ENCODE assay signal across 10 cellular contexts in the genomic region with DNA sequence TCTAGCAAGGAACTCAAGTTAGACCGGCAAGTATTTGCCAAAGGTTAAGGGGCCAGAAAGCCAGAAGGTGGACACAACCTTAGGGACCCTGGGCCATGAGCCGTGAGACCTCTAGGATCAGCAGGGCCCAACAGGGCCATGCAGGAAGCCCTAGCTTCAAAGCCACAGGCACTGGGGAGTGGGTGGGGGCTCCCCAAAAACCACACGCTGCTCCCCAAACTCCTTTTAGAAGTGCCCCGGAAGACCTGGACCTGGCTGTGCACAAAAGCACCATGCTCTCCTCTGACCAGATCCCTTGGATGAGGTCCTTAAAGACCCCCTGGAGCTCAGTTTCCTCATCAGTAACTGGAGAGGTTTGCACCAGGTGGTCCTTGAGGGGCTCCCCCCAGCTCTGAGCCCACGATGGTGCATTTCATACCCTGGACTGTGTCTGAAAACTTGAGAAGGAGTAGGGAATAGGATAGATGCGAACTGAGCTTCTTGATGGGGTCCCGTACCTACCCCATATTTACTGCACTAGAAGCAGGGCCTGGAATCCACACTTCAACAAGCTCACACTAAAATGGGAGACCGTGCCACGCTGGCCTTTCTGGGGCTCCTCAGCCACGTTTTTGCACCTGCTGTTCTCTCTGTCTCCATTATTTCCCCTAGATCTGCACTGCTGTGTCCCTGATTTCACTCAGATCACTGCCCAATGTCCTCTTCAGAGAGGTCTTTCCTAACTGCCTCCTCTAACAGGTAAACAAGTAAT. TPM values are rescaled to one million over a fixed set of nuclear protein-coding genes. Genes with fewer than 3 reads are reported as not detected.
A peak's percentile ranks its signal among the peaks of the same experiment; 100 is the strongest.
DNase-seq lines count a peak whose midpoint lies in the region; ATAC-seq and TF ChIP-seq lines count a peak whose summit lies in the region.
"Had no signal": no experiment of that assay in that cellular context is flagged by ENCODE, and none has a peak within 500 bp of the region (broad histone marks: within the 10 kb centered on the region; RNA-seq: fewer than 3 reads in every experiment).

No MANE protein-coding gene starts in this region.

- peak in 2 of 3 donors; percentile 17 to 75 for DNase-seq in CD4-positive, CD25-positive, alpha-beta regulatory T cell
- DNase-seq in activated naive CD8-positive, alpha-beta T cell treated with anti-CD3 and anti-CD28 coated beads for 36 hours: peak; percentile 46
- DNase-seq in naive thymus-derived CD8-positive, alpha-beta T cell: no peak
- no peak for DNase-seq in central memory CD4-positive, alpha-beta T cell
- DNase-seq in Calu3: no peak
- DNase-seq in HuH-7.5 (ENCODE audit: low spot score): no peak
- DNase-seq: HFFc6, trophoblast cell had no signal

- peak overlapping the region; percentile 96 for H3K27ac ChIP-seq in CD4-positive, CD25-positive, alpha-beta regulatory T cell (ENCODE audit: insufficient read depth, low read length, poor library complexity, severe bottlenecking)

- no peaks in the 10 kb centered on the region for H3K36me3 Mint-ChIP-seq in CD4-positive, CD25-positive, alpha-beta regulatory T cell
- no peaks in the 10 kb centered on the region for H3K36me3 Mint-ChIP-seq in activated naive CD8-positive, alpha-beta T cell treated with anti-CD3 and anti-CD28 coated beads for 36 hours
- H3K36me3 Mint-ChIP-seq in naive thymus-derived CD8-positive, alpha-beta T cell: no peaks in the 10 kb centered on the region
- H3K36me3 Mint-ChIP-seq in Calu3 (ENCODE audit: insufficient read depth, unreplicated experiment): peaks cover 4% of the 10 kb centered on the region

- CTCF ChIA-PET in Calu3 (lab: Charles Lee): no interaction called here

- H3K4me3 ChIP-seq in CD4-positive, CD25-positive, alpha-beta regulatory T cell (ENCODE audit: low read depth, low read length): peak overlapping the region; percentile 90

- H3K4me1 Mint-ChIP-seq in CD4-positive, CD25-positive, alpha-beta regulatory T cell: peaks cover 16 to 57% (median 37%) of the 10 kb centered on the region in 4 donors
- H3K4me1 Mint-ChIP-seq in activated naive CD8-positive, alpha-beta T cell treated with anti-CD3 and anti-CD28 coated beads for 36 hours: peaks cover 20% of the 10 kb centered on the region
- peaks cover 20 to 53% (median 46%) of the 10 kb centered on the region in 4 donors for H3K4me1 Mint-ChIP-seq in naive thymus-derived CD8-positive, alpha-beta T cell
- H3K4me1 Mint-ChIP-seq in Calu3 (ENCODE audit: low read depth, unreplicated experiment): peaks cover 19% of the 10 kb centered on the region

- H3K27me3 Mint-ChIP-seq in CD4-positive, CD25-positive, alpha-beta regulatory T cell: peaks cover 5% of the 10 kb centered on the region
- no peaks in the 10 kb centered on the region for H3K27me3 Mint-ChIP-seq in activated naive CD8-positive, alpha-beta T cell treated with anti-CD3 and anti-CD28 coated beads for 36 hours
- H3K27me3 Mint-ChIP-seq in naive thymus-derived CD8-positive, alpha-beta T cell: no peaks in the 10 kb centered on the region
- H3K27me3 Mint-ChIP-seq in Calu3 (ENCODE audit: unreplicated experiment): no peaks in the 10 kb centered on the region

- H3K27me3 ChIP-seq in CD4-positive, CD25-positive, alpha-beta regulatory T cell (ENCODE audit: control insufficient read depth, insufficient read depth, low read length): no peaks in the 10 kb centered on the region

- intact Hi-C loops in Calu3 (cut with micrococcal nuclease; ENCODE audit: unreplicated experiment): no loop called here

- H3K4me3 Mint-ChIP-seq in CD4-positive, CD25-positive, alpha-beta regulatory T cell: peak overlapping the region; percentile 92 to 98 (median 96)
- H3K4me3 Mint-ChIP-seq in activated naive CD8-positive, alpha-beta T cell treated with anti-CD3 and anti-CD28 coated beads for 36 hours: peak overlapping the region; percentile 89
- peak overlapping the region; percentile 89 to 97 (median 92) for H3K4me3 Mint-ChIP-seq in naive thymus-derived CD8-positive, alpha-beta T cell
- no peak overlapping the region for H3K4me3 Mint-ChIP-seq in Calu3 (ENCODE audit: low read depth, unreplicated experiment)
- H3K4me3 Mint-ChIP-seq: HFFc6 had no signal

- POLR2A ChIA-PET in naive thymus-derived CD8-positive, alpha-beta T cell (lab: Charles Lee): interaction anchor here (0.6 to 7.1 kb wide), 22 partner anchors 9 to 652 kb away, joined by 3 to 230 read pairs (median 6); partner anchors contain the start of genes H3-3A, LBR, PYCR2 and SDE2

- H3K27ac Mint-ChIP-seq in CD4-positive, CD25-positive, alpha-beta regulatory T cell: peak overlapping the region; percentile 97 to 100 (median 98)
- peak overlapping the region; percentile 98 for H3K27ac Mint-ChIP-seq in activated naive CD8-positive, alpha-beta T cell treated with anti-CD3 and anti-CD28 coated beads for 36 hours
- H3K27ac Mint-ChIP-seq in naive thymus-derived CD8-positive, alpha-beta T cell: peak overlapping the region; percentile 92 to 99 (median 98)
- H3K27ac Mint-ChIP-seq in Calu3 (ENCODE audit: unreplicated experiment): no peak overlapping the region
- H3K27ac Mint-ChIP-seq: HFFc6 had no signal

- ATAC-seq in CD4-positive, CD25-positive, alpha-beta regulatory T cell (ENCODE audit: low read depth in 2 of 2): no peak
- ATAC-seq in HG03025 (IDR thresholded peaks at IDR 0.05; ENCODE audit: low FRiP score, unreplicated experiment) (peak; percentile 22), GM21576 (IDR thresholded peaks at IDR 0.05; ENCODE audit: unreplicated experiment) (no peak)
- ATAC-seq in naive thymus-derived CD8-positive, alpha-beta T cell: no peak

- no peaks in the 10 kb centered on the region for H3K9me3 Mint-ChIP-seq in CD4-positive, CD25-positive, alpha-beta regulatory T cell
- no peaks in the 10 kb centered on the region for H3K9me3 Mint-ChIP-seq in activated naive CD8-positive, alpha-beta T cell treated with anti-CD3 and anti-CD28 coated beads for 36 hours
- no peaks in the 10 kb centered on the region for H3K9me3 Mint-ChIP-seq in naive thymus-derived CD8-positive, alpha-beta T cell
- H3K9me3 Mint-ChIP-seq in Calu3 (ENCODE audit: low read depth, unreplicated experiment): no peaks in the 10 kb centered on the region
- H3K9me3 Mint-ChIP-seq: HFFc6 had no signal

- BruUV-seq in Calu3 (replicated peaks; lab: Mats Ljungman, UMichigan): no TSS peak

- no peaks in the 10 kb centered on the region for H3K36me3 ChIP-seq in CD4-positive, CD25-positive, alpha-beta regulatory T cell (ENCODE audit: control insufficient read depth, insufficient read depth, low read length)

- peaks cover 37% of the 10 kb centered on the region for H3K4me1 ChIP-seq in CD4-positive, CD25-positive, alpha-beta regulatory T cell (ENCODE audit: control insufficient read depth, insufficient read depth, low read length, poor library complexity, severe bottlenecking)

- H3K9me3 ChIP-seq in CD4-positive, CD25-positive, alpha-beta regulatory T cell (ENCODE audit: control insufficient read depth in 2 of 2, low read length in 2 of 2): no peaks in the 10 kb centered on the region

- TF ChIP-seq CTCF in Calu3 (IDR thresholded peaks at IDR 0.05; ENCODE audit: unreplicated experiment): no peak

RNA-seq across cellular contexts. Expression of gene LBR, which starts 40.6 kb away (rescaled TPM):
- total RNA-seq in CD4-positive, CD25-positive, alpha-beta regulatory T cell: 140 TPM
- polyA plus RNA-seq in CD4-positive, CD25-positive, alpha-beta regulatory T cell: 100 to 1,000 TPM; 123 to 175 (median 145) TPM
- 100 to 1,000 TPM; 128 to 140 TPM for total RNA-seq in activated naive CD8-positive, alpha-beta T cell treated with anti-CD3 and anti-CD28 coated beads for 36 hours
- 100 to 1,000 TPM; 151 to 167 TPM for total RNA-seq in naive thymus-derived CD8-positive, alpha-beta T cell
- polyA plus RNA-seq in naive thymus-derived CD8-positive, alpha-beta T cell: 100 to 1,000 TPM in 2 of 3 donors, 10 to 100 TPM in 1; 95.8 to 123 (median 111) TPM
- 172 and 183 TPM in 2 replicates for total RNA-seq in Calu3 (2022)

Comparison
In these comparisons a context has a peak if more than half of its experiments do, and no peak if none do; other contexts are left out.
1. DNase-seq: peak in CD4-positive, CD25-positive, alpha-beta regulatory T cell (2 of 3) and activated naive CD8-positive, alpha-beta T cell treated with anti-CD3 and anti-CD28 coated beads for 36 hours (single experiment); none in naive thymus-derived CD8-positive, alpha-beta T cell (0 of 10), central memory CD4-positive, alpha-beta T cell (single experiment), Calu3 (single experiment) and HuH-7.5 (single experiment).